29 cellular contexts compared by ENCODE assay signal in genomic region chr1:69090170-69090569, GRCh38.
"Had no signal": no experiment of that assay in that cellular context is flagged by ENCODE, and none has a peak within 500 bp of the region (broad histone marks: within the 10 kb centered on the region; RNA-seq: fewer than 3 reads in every experiment).

No MANE protein-coding gene starts in this region.

- H3K27ac Mint-ChIP-seq: stimulated activated effector memory CD8-positive, alpha-beta T cell treated with anti-CD3 and anti-CD28 coated beads, Interleukin-12 subunit alpha, Interleukin-12 subunit beta, amount 100 ng/mL, for 72 hours; stimulated activated memory B cell treated with anti-CD40 and anti-IgM and Interleukin-4, amounts not matched to agents 10 μg/mL and 1 μg/mL and 100 μg/mL, for 72 hours; stimulated activated naive B cell treated with anti-CD40 and anti-IgM and Interleukin-4, amounts not matched to agents 10 μg/mL and 1 μg/mL and 100 μg/mL, for 72 hours; stimulated activated naive CD8-positive, alpha-beta T cell treated with anti-CD3 and anti-CD28 coated beads, Interleukin-15, amount 100 ng/mL, for 72 hours; stimulated activated naive CD8-positive, alpha-beta T cell treated with anti-CD3 and anti-CD28 coated beads, Interleukin-15, Interleukin-2, amounts not matched to agents 100 ng/mL and 50 ng/mL, for 24 hours; type B pancreatic cell had no signal

- H3K9me3 Mint-ChIP-seq: type B pancreatic cell had no signal

- DNase-seq: stimulated activated CD4-positive, alpha-beta T cell treated with anti-CD3 and anti-CD28 coated beads, Interleukin-2, amount 100 ng/mL, for 48 hours; stimulated activated CD4-positive, alpha-beta T cell treated with anti-CD3 and anti-CD28 coated beads, Interleukin-4, amount 100 ng/mL, for 1 hour; stimulated activated CD4-positive, alpha-beta T cell treated with anti-CD3 and anti-CD28 coated beads, Interleukin-4, amount 100 ng/mL, for 24 hours; stimulated activated CD4-positive, alpha-beta T cell treated with anti-CD3 and anti-CD28 coated beads, Interleukin-4, amount 100 ng/mL, for 4 hours; stimulated activated CD8-positive, alpha-beta memory T cell treated with anti-CD3 and anti-CD28 coated beads, Interleukin-4, amount 100 ng/mL, for 48 hours; stimulated activated naive B cell treated with anti-CD40 and anti-IgM and Interleukin-4, amounts not matched to agents 10 μg/mL and 1 μg/mL and 100 μg/mL, for 72 hours; stimulated activated naive CD4-positive, alpha-beta T cell; stimulated activated naive CD4-positive, alpha-beta T cell treated with Interleukin-2 at 50 U/mL for 16 hours; stimulated activated naive CD8-positive, alpha-beta T cell treated with anti-CD3 and anti-CD28 coated beads, Interleukin-15, amount 100 ng/mL, for 72 hours; stimulated activated naive CD8-positive, alpha-beta T cell treated with anti-CD3 and anti-CD28 coated beads, Interleukin-15, Interleukin-2, amounts not matched to agents 100 U/mL and 50 U/mL, for 24 hours; stomach; substantia nigra; testis; thyroid gland; tibial artery; transverse colon; trophoblast cell; upper lobe of left lung; upper lobe of right lung; uterus had no signal

- H3K4me1 Mint-ChIP-seq: stimulated activated effector memory CD8-positive, alpha-beta T cell treated with anti-CD3 and anti-CD28 coated beads, Interleukin-12 subunit alpha, Interleukin-12 subunit beta, amount 100 ng/mL, for 72 hours; stimulated activated memory B cell treated with anti-CD40 and anti-IgM and Interleukin-4, amounts not matched to agents 10 μg/mL and 1 μg/mL and 100 μg/mL, for 72 hours; stimulated activated naive B cell treated with anti-CD40 and anti-IgM and Interleukin-4, amounts not matched to agents 10 μg/mL and 1 μg/mL and 100 μg/mL, for 72 hours; stimulated activated naive CD8-positive, alpha-beta T cell treated with anti-CD3 and anti-CD28 coated beads, Interleukin-15, amount 100 ng/mL, for 72 hours had no signal

- H3K27me3 ChIP-seq: stomach, suprapubic skin, testis, thyroid gland, tibial artery, tibial nerve, transverse colon, upper lobe of left lung, upper lobe of right lung, uterus, vagina had no signal

- ATAC-seq: stimulated activated effector memory CD8-positive, alpha-beta T cell treated with anti-CD3 and anti-CD28 coated beads, Interleukin-12 subunit alpha, Interleukin-12 subunit beta, amount 100 ng/mL, for 72 hours; stimulated activated memory B cell treated with anti-CD40 and anti-IgM and Interleukin-4, amounts not matched to agents 10 μg/mL and 1 μg/mL and 100 μg/mL, for 72 hours; stimulated activated naive B cell treated with anti-CD40 and anti-IgM and Interleukin-4, amounts not matched to agents 10 μg/mL and 1 μg/mL and 100 μg/mL, for 72 hours; stimulated activated naive CD8-positive, alpha-beta T cell treated with anti-CD3 and anti-CD28 coated beads, Interleukin-15, amount 100 ng/mL, for 72 hours; stimulated activated naive CD8-positive, alpha-beta T cell treated with anti-CD3 and anti-CD28 coated beads, Interleukin-15, Interleukin-2, amounts not matched to agents 100 U/mL and 50 U/mL, for 24 hours; upper lobe of right lung had no signal

- H3K9me3 ChIP-seq: suprapubic skin, testis, upper lobe of left lung, upper lobe of right lung, vagina had no signal

- H3K27ac ChIP-seq: stomach, suprapubic skin, testis, thoracic aorta, thyroid gland, tibial artery, tibial nerve, transverse colon, upper lobe of left lung, upper lobe of right lung, uterus, vagina had no signal

- H3K27me3 Mint-ChIP-seq: stimulated activated memory B cell treated with anti-CD40 and anti-IgM and Interleukin-4, amounts not matched to agents 10 μg/mL and 1 μg/mL and 100 μg/mL, for 72 hours; stimulated activated naive B cell treated with anti-CD40 and anti-IgM and Interleukin-4, amounts not matched to agents 10 μg/mL and 1 μg/mL and 100 μg/mL, for 72 hours; stimulated activated naive CD8-positive, alpha-beta T cell treated with anti-CD3 and anti-CD28 coated beads, Interleukin-15, amount 100 ng/mL, for 72 hours; stimulated activated naive CD8-positive, alpha-beta T cell treated with anti-CD3 and anti-CD28 coated beads, Interleukin-15, Interleukin-2, amounts not matched to agents 100 ng/mL and 50 ng/mL, for 24 hours; type B pancreatic cell had no signal

- H3K4me1 ChIP-seq: stomach, suprapubic skin, testis, tibial nerve, transverse colon, upper lobe of left lung, upper lobe of right lung, uterus, vagina had no signal

- FAIRE-seq: urothelium cell line had no signal

- H3K4me3 Mint-ChIP-seq: stimulated activated effector memory CD8-positive, alpha-beta T cell treated with anti-CD3 and anti-CD28 coated beads, Interleukin-12 subunit alpha, Interleukin-12 subunit beta, amount 100 ng/mL, for 72 hours; stimulated activated memory B cell treated with anti-CD40 and anti-IgM and Interleukin-4, amounts not matched to agents 10 μg/mL and 1 μg/mL and 100 μg/mL, for 72 hours; stimulated activated naive B cell treated with anti-CD40 and anti-IgM and Interleukin-4, amounts not matched to agents 10 μg/mL and 1 μg/mL and 100 μg/mL, for 72 hours; stimulated activated naive CD8-positive, alpha-beta T cell treated with anti-CD3 and anti-CD28 coated beads, Interleukin-15, amount 100 ng/mL, for 72 hours; stimulated activated naive CD8-positive, alpha-beta T cell treated with anti-CD3 and anti-CD28 coated beads, Interleukin-15, Interleukin-2, amounts not matched to agents 100 ng/mL and 50 ng/mL, for 24 hours; type B pancreatic cell had no signal

- H3K36me3 Mint-ChIP-seq: stimulated activated effector memory CD8-positive, alpha-beta T cell treated with anti-CD3 and anti-CD28 coated beads, Interleukin-12 subunit alpha, Interleukin-12 subunit beta, amount 100 ng/mL, for 72 hours; stimulated activated memory B cell treated with anti-CD40 and anti-IgM and Interleukin-4, amounts not matched to agents 10 μg/mL and 1 μg/mL and 100 μg/mL, for 72 hours; stimulated activated naive B cell treated with anti-CD40 and anti-IgM and Interleukin-4, amounts not matched to agents 10 μg/mL and 1 μg/mL and 100 μg/mL, for 72 hours; type B pancreatic cell had no signal

- H3K36me3 ChIP-seq: stomach, suprapubic skin, thoracic aorta, thyroid gland, tibial artery, tibial nerve, transverse colon, upper lobe of left lung, upper lobe of right lung, uterus, vagina had no signal

- H3K4me3 ChIP-seq: stomach, suprapubic skin, testis, thoracic aorta, thyroid gland, tibial artery, tibial nerve, transverse colon, upper lobe of left lung, upper lobe of right lung, uterus, vagina had no signal
